ENCODE assay signal across 9 cellular contexts in the genomic region with DNA sequence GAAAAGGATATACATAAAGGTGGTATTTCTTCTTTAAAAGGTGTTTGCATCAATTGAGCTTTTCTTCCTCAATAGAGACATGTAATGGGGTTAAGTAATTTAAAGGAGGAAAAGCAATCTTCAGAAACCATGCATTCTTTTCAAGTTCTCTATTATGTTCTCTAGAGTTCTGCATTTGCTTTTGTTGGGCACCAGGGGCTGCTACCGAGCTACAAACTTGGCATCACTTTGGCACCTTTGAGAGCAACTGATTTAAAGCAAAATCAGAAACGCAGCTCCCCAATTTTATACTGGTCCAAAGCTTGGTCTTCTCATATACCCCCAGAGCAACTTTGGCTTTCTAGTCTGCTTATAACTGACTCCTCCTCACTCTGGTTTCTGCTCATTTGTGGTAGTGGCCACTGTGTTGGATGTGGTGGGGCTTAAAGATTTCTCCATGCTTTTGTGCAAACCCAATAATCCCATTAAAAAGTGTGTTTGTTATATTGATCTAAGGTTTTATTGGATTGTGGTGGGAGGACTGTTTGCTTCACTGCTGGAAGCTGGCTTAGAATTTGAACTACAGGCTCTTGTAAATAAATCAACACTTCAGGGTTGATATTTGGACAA.
DNase-seq lines count a peak whose midpoint lies in the region; ATAC-seq, FAIRE-seq and TF ChIP-seq lines count a peak whose summit lies in the region.
"Had no signal": no experiment of that assay in that cellular context is flagged by ENCODE, and none has a peak within 500 bp of the region (broad histone marks: within the 10 kb centered on the region; RNA-seq: fewer than 3 reads in every experiment).

No MANE protein-coding gene starts in this region.

- H3K9me3 Mint-ChIP-seq in activated T-helper 1 cell treated with anti-CD3 and anti-CD28 coated beads, Interleukin-12 subunit alpha, Interleukin-12 subunit beta, Interleukin-2, Interleukin-4 antibody, amounts not matched to agents 30 ng/mL and 10 ng/mL and 1 ng/mL, durations not matched to agents 14 hours and 24 hours and 36 hours: no peaks in the 10 kb centered on the region

- no peak overlapping the region for H3K4me3 Mint-ChIP-seq in activated T-helper 1 cell treated with anti-CD3 and anti-CD28 coated beads, Interleukin-12 subunit alpha, Interleukin-12 subunit beta, Interleukin-2, Interleukin-4 antibody, amounts not matched to agents 30 ng/mL and 10 ng/mL and 1 ng/mL, durations not matched to agents 14 hours and 24 hours and 36 hours

- no peaks in the 10 kb centered on the region for H3K4me1 Mint-ChIP-seq in activated T-helper 1 cell treated with anti-CD3 and anti-CD28 coated beads, Interleukin-12 subunit alpha, Interleukin-12 subunit beta, Interleukin-2, Interleukin-4 antibody, amounts not matched to agents 30 ng/mL and 10 ng/mL and 1 ng/mL, durations not matched to agents 14 hours and 24 hours and 36 hours (ENCODE audit: low read depth)

- H3K4me3 ChIP-seq in GM06990 (replicated peaks; ENCODE audit: low read depth, low read length) (no peak overlapping the region), H7 (ENCODE audit: insufficient read depth, low read depth, low read length) (no peak overlapping the region), keratinocyte (ENCODE audit: control insufficient read depth in 2 of 3, extremely low read depth in 1 of 3, insufficient read depth in 2 of 3, low read depth in 1 of 3, low read length in 3 of 3) (no peak overlapping the region)
- H3K4me3 ChIP-seq: ovary had no signal

- H3K27me3 Mint-ChIP-seq in activated T-helper 1 cell treated with anti-CD3 and anti-CD28 coated beads, Interleukin-12 subunit alpha, Interleukin-12 subunit beta, Interleukin-2, Interleukin-4 antibody, amounts not matched to agents 30 ng/mL and 10 ng/mL and 1 ng/mL, durations not matched to agents 14 hours and 24 hours and 36 hours (ENCODE audit: insufficient read depth): no peaks in the 10 kb centered on the region

- H3K9me3 ChIP-seq in keratinocyte (ENCODE audit: control insufficient read depth, low read depth, low read length): no peaks in the 10 kb centered on the region
- H3K9me3 ChIP-seq: ovary had no signal

- intact Hi-C loops in activated T-helper 1 cell treated with anti-CD3 and anti-CD28 coated beads, Interleukin-12 subunit alpha, Interleukin-12 subunit beta, Interleukin-2, Interleukin-4 antibody, amounts not matched to agents 30 ng/mL and 10 ng/mL and 1 ng/mL, durations not matched to agents 14 hours and 24 hours and 36 hours (cut with micrococcal nuclease): no loop called here

- H3K4me1 ChIP-seq in keratinocyte (ENCODE audit: control insufficient read depth, extremely low read depth, insufficient read depth, low read length): no peaks in the 10 kb centered on the region

- no peaks in the 10 kb centered on the region for H4K20me1 ChIP-seq in keratinocyte (ENCODE audit: control insufficient read depth, extremely low read depth, insufficient read depth, low read length)

- no peaks in the 10 kb centered on the region for H3K27me3 ChIP-seq in GM06990 (replicated peaks; ENCODE audit: control insufficient read depth, insufficient read depth, low read length)
- H3K27me3 ChIP-seq in H7 (ENCODE audit: control insufficient read depth, insufficient read depth, low read length): no peaks in the 10 kb centered on the region
- no peaks in the 10 kb centered on the region for H3K27me3 ChIP-seq in keratinocyte (ENCODE audit: control insufficient read depth, extremely low read depth, insufficient read depth, low read length)
- H3K27me3 ChIP-seq: ovary had no signal

- no peak overlapping the region for H3K4me2 ChIP-seq in keratinocyte (ENCODE audit: control insufficient read depth, extremely low read depth, insufficient read depth, low read depth, low read length)

- no peak overlapping the region for H3K27ac ChIP-seq in keratinocyte (ENCODE audit: control insufficient read depth, insufficient read depth, low read length)
- H3K27ac ChIP-seq: ovary had no signal

- H3K27ac Mint-ChIP-seq in activated T-helper 1 cell treated with anti-CD3 and anti-CD28 coated beads, Interleukin-12 subunit alpha, Interleukin-12 subunit beta, Interleukin-2, Interleukin-4 antibody, amounts not matched to agents 30 ng/mL and 10 ng/mL and 1 ng/mL, durations not matched to agents 14 hours and 24 hours and 36 hours: no peak overlapping the region

- H3K9ac ChIP-seq in keratinocyte (ENCODE audit: control insufficient read depth, extremely low read depth, insufficient read depth, low read length): no peak overlapping the region

- H3K9me1 ChIP-seq in keratinocyte (ENCODE audit: control insufficient read depth, extremely low read depth, insufficient read depth, low read length): no peaks in the 10 kb centered on the region

- dilution Hi-C loops in keratinocyte (cut with MboI; ENCODE audit: extremely low pct_ligation_motif_present, low sequenced_read_pairs): no loop called here

- TF ChIP-seq CTCF in GM06990 (IDR thresholded peaks at IDR 0.05; ENCODE audit: insufficient read depth, low read length, poor library complexity, severe bottlenecking) (peak; percentile 86), keratinocyte (optimal IDR thresholded peaks at IDR 0.05 in 1 of 3, IDR thresholded peaks at IDR 0.05 in 1 of 3, conservative IDR thresholded peaks at IDR 0.05 in 1 of 3; ENCODE audit: extremely low read depth in 1 of 3, insufficient read depth in 2 of 3, low read length in 3 of 3) (peak; percentile 64 to 81 (median 75))

- FAIRE-seq in keratinocyte (lab: Jason Lieb, UNC): no peak

- DNase-seq in GM06990 (ENCODE audit: extremely low read depth, insufficient read length) (no peak), H7 (peak; percentile 50), NCI-H1694 (lab: John Stamatoyannopoulos, UW) (peak; percentile 4), amniotic epithelial cell (ENCODE audit: low read depth) (peak; percentile 34), keratinocyte (ENCODE audit: low read depth, low spot score) (no peak), NCI-H128 (lab: John Stamatoyannopoulos, UW; ENCODE audit: unreplicated experiment) (no peak)
- no peak for DNase-seq in activated T-helper 1 cell treated with anti-CD3 and anti-CD28 coated beads, Interleukin-12 subunit alpha, Interleukin-12 subunit beta, Interleukin-2, Interleukin-4 antibody, amounts not matched to agents 30 ng/mL and 10 ng/mL and 1 ng/mL, durations not matched to agents 14 hours and 24 hours and 36 hours (ENCODE audit: low spot score)

- H2AFZ ChIP-seq in keratinocyte (ENCODE audit: control insufficient read depth, low read length): no peak overlapping the region

- no peak for ATAC-seq in HG02840 (IDR thresholded peaks at IDR 0.05; ENCODE audit: low FRiP score, unreplicated experiment)

- H3K36me3 ChIP-seq in GM06990 (ENCODE audit: control insufficient read depth, insufficient read depth, low read length): no peaks in the 10 kb centered on the region
- no peaks in the 10 kb centered on the region for H3K36me3 ChIP-seq in H7 (replicated peaks; ENCODE audit: control insufficient read depth, insufficient read depth, low read length)
- no peaks in the 10 kb centered on the region for H3K36me3 ChIP-seq in keratinocyte (ENCODE audit: control insufficient read depth in 2 of 2, extremely low read depth in 1 of 2, insufficient read depth in 2 of 2, low read length in 2 of 2)
- H3K36me3 ChIP-seq: ovary had no signal

- no peaks in the 10 kb centered on the region for H3K36me3 Mint-ChIP-seq in activated T-helper 1 cell treated with anti-CD3 and anti-CD28 coated beads, Interleukin-12 subunit alpha, Interleukin-12 subunit beta, Interleukin-2, Interleukin-4 antibody, amounts not matched to agents 30 ng/mL and 10 ng/mL and 1 ng/mL, durations not matched to agents 14 hours and 24 hours and 36 hours (ENCODE audit: low read depth)

- H3K79me2 ChIP-seq in keratinocyte (ENCODE audit: control insufficient read depth, insufficient read depth, low read length): no peaks in the 10 kb centered on the region

Comparison
In these comparisons a context has a peak if more than half of its experiments do, and no peak if none do; other contexts are left out.
1. DNase-seq: peak in H7 (single experiment), NCI-H1694 (single experiment) and amniotic epithelial cell (single experiment); none in GM06990 (single experiment), keratinocyte (single experiment), activated T-helper 1 cell treated with anti-CD3 and anti-CD28 coated beads, Interleukin-12 subunit alpha, Interleukin-12 subunit beta, Interleukin-2, Interleukin-4 antibody, amounts not matched to agents 30 ng/mL and 10 ng/mL and 1 ng/mL, durations not matched to agents 14 hours and 24 hours and 36 hours (single experiment) and NCI-H128 (single experiment).